2 cellular contexts compared by ENCODE assay signal in the genomic region with DNA sequence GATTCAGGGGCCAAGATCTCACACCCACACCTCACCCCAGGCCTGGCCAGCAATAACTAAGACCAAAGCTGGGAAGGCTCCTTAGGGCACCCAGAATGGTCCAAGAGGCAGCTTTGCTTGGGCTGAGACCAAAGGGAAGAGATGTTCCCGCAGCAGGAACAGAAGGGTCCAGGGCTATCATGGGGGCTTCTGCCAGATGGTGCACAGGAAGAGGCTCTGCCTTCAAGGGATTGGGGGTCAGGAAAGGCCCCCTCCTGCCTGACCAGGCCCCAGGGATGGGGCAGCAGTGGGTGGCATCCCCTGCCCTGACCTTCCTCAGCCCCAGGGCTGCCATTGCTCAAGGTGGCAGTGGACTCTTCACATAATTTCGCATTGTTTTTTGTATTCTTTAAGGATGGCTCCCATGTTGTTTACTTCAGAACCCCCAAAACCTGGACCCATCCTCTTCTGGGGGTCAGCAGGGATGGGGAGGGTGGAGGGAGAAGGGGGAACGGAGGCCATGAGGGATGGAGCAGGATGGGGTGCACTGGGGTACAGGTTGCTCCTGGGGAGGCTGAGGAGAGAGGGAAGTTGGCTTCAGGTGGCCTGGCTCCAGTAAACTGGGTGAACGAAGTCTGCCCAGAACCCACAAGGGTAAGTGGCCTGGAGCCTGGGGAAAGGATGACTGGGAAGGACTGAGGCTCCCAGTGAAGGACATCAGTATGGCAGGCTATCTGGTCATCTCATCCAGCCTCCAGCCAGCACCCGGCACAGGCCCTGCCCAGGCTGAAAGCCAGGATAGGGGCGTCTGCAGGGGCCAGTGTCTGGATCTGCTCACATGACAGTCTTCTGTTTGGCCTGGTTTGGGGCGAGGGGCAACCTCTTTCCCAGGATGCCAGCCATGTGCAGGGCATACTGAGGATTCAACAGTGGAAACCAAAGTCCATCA.
A peak's percentile ranks its signal among the peaks of the same experiment; 100 is the strongest.
TF ChIP-seq lines count a peak whose summit lies in the region.

No MANE protein-coding gene starts in this region.

TF ChIP-seq in IMR-90, 13 proteins besides CTCF, POLR2A, EP300 and RAD21:
- no peak for TF ChIP-seq RFX5 (IDR thresholded peaks at IDR 0.05; ENCODE audit: low read depth, low read length)
- TF ChIP-seq, protein P1, sequence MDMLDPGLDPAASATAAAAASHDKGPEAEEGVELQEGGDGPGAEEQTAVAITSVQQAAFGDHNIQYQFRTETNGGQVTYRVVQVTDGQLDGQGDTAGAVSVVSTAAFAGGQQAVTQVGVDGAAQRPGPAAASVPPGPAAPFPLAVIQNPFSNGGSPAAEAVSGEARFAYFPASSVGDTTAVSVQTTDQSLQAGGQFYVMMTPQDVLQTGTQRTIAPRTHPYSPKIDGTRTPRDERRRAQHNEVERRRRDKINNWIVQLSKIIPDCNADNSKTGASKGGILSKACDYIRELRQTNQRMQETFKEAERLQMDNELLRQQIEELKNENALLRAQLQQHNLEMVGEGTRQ (IDR thresholded peaks at IDR 0.05; ENCODE audit: low read depth, low read length) = no peak
- TF ChIP-seq MXI1 (IDR thresholded peaks at IDR 0.05; ENCODE audit: borderline replicate concordance, low read depth, low read length) = no peak
- TF ChIP-seq, protein P2, sequence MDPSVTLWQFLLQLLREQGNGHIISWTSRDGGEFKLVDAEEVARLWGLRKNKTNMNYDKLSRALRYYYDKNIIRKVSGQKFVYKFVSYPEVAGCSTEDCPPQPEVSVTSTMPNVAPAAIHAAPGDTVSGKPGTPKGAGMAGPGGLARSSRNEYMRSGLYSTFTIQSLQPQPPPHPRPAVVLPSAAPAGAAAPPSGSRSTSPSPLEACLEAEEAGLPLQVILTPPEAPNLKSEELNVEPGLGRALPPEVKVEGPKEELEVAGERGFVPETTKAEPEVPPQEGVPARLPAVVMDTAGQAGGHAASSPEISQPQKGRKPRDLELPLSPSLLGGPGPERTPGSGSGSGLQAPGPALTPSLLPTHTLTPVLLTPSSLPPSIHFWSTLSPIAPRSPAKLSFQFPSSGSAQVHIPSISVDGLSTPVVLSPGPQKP (IDR thresholded peaks at IDR 0.05; ENCODE audit: borderline replicate concordance, low read depth, low read length) = no peak
- no peak for TF ChIP-seq RCOR1 (IDR thresholded peaks at IDR 0.05; ENCODE audit: insufficient replicate concordance, low read length)
- no peak for TF ChIP-seq NFE2L2 (IDR thresholded peaks at IDR 0.05; ENCODE audit: low read depth, low read length)

TF ChIP-seq in GM12878, 131 proteins besides CTCF, POLR2A, EP300 and RAD21:
- TF ChIP-seq EGR1 (IDR thresholded peaks at IDR 0.05; ENCODE audit: borderline replicate concordance in 1 of 2, low read depth in 2 of 2, low read length in 2 of 2) (0 out of 3 replicates have a peak, but pooled peaks of 1 of the 2 experiments have one; percentile 34), ZNF217 (IDR thresholded peaks at IDR 0.05) (no peak), NR2F1 (conservative IDR thresholded peaks at IDR 0.05) (peak; percentile 7; the same call in 1 of the 2 replicates), POU2F2 (IDR thresholded peaks at IDR 0.05; ENCODE audit: borderline replicate concordance, low read depth, low read length) (0 out of 3 replicates have a peak, but pooled peaks have one; percentile 13), IKZF1 (conservative IDR thresholded peaks at IDR 0.05) (0 out of 2 replicates have a peak, but pooled peaks have one; percentile 36), GATAD2B (conservative IDR thresholded peaks at IDR 0.05; ENCODE audit: low read depth) (0 out of 2 replicates have a peak, but pooled peaks have one; percentile 11), HDAC6 (IDR thresholded peaks at IDR 0.05; ENCODE audit: unreplicated experiment) (peak; percentile 13)
- TF ChIP-seq, protein P3, sequence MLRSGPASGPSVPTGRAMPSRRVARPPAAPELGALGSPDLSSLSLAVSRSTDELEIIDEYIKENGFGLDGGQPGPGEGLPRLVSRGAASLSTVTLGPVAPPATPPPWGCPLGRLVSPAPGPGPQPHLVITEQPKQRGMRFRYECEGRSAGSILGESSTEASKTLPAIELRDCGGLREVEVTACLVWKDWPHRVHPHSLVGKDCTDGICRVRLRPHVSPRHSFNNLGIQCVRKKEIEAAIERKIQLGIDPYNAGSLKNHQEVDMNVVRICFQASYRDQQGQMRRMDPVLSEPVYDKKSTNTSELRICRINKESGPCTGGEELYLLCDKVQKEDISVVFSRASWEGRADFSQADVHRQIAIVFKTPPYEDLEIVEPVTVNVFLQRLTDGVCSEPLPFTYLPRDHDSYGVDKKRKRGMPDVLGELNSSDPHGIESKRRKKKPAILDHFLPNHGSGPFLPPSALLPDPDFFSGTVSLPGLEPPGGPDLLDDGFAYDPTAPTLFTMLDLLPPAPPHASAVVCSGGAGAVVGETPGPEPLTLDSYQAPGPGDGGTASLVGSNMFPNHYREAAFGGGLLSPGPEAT (IDR thresholded peaks at IDR 0.05; ENCODE audit: low read depth) = 0 out of 2 replicates have a peak, but pooled peaks have one; percentile 11
- TF ChIP-seq, protein P4, sequence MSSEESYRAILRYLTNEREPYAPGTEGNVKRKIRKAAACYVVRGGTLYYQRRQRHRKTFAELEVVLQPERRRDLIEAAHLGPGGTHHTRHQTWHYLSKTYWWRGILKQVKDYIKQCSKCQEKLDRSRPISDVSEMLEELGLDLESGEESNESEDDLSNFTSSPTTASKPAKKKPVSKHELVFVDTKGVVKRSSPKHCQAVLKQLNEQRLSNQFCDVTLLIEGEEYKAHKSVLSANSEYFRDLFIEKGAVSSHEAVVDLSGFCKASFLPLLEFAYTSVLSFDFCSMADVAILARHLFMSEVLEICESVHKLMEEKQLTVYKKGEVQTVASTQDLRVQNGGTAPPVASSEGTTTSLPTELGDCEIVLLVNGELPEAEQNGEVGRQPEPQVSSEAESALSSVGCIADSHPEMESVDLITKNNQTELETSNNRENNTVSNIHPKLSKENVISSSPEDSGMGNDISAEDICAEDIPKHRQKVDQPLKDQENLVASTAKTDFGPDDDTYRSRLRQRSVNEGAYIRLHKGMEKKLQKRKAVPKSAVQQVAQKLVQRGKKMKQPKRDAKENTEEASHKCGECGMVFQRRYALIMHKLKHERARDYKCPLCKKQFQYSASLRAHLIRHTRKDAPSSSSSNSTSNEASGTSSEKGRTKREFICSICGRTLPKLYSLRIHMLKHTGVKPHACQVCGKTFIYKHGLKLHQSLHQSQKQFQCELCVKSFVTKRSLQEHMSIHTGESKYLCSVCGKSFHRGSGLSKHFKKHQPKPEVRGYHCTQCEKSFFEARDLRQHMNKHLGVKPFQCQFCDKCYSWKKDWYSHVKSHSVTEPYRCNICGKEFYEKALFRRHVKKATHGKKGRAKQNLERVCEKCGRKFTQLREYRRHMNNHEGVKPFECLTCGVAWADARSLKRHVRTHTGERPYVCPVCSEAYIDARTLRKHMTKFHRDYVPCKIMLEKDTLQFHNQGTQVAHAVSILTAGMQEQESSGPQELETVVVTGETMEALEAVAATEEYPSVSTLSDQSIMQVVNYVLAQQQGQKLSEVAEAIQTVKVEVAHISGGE (CRISPR knock-in tag; IDR thresholded peaks at IDR 0.05) = peak; percentile 39; the same call in 1 of the 2 replicates
- TF ChIP-seq, protein P5, sequence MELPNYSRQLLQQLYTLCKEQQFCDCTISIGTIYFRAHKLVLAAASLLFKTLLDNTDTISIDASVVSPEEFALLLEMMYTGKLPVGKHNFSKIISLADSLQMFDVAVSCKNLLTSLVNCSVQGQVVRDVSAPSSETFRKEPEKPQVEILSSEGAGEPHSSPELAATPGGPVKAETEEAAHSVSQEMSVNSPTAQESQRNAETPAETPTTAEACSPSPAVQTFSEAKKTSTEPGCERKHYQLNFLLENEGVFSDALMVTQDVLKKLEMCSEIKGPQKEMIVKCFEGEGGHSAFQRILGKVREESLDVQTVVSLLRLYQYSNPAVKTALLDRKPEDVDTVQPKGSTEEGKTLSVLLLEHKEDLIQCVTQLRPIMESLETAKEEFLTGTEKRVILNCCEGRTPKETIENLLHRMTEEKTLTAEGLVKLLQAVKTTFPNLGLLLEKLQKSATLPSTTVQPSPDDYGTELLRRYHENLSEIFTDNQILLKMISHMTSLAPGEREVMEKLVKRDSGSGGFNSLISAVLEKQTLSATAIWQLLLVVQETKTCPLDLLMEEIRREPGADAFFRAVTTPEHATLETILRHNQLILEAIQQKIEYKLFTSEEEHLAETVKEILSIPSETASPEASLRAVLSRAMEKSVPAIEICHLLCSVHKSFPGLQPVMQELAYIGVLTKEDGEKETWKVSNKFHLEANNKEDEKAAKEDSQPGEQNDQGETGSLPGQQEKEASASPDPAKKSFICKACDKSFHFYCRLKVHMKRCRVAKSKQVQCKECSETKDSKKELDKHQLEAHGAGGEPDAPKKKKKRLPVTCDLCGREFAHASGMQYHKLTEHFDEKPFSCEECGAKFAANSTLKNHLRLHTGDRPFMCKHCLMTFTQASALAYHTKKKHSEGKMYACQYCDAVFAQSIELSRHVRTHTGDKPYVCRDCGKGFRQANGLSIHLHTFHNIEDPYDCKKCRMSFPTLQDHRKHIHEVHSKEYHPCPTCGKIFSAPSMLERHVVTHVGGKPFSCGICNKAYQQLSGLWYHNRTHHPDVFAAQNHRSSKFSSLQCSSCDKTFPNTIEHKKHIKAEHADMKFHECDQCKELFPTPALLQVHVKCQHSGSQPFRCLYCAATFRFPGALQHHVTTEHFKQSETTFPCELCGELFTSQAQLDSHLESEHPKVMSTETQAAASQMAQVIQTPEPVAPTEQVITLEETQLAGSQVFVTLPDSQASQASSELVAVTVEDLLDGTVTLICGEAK (IDR thresholded peaks at IDR 0.05; ENCODE audit: borderline replicate concordance) = 0 out of 2 replicates have a peak, but pooled peaks have one; percentile 57
- TF ChIP-seq, protein P6, sequence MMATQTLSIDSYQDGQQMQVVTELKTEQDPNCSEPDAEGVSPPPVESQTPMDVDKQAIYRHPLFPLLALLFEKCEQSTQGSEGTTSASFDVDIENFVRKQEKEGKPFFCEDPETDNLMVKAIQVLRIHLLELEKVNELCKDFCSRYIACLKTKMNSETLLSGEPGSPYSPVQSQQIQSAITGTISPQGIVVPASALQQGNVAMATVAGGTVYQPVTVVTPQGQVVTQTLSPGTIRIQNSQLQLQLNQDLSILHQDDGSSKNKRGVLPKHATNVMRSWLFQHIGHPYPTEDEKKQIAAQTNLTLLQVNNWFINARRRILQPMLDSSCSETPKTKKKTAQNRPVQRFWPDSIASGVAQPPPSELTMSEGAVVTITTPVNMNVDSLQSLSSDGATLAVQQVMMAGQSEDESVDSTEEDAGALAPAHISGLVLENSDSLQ (IDR thresholded peaks at IDR 0.05) = no peak
- TF ChIP-seq, protein P7, sequence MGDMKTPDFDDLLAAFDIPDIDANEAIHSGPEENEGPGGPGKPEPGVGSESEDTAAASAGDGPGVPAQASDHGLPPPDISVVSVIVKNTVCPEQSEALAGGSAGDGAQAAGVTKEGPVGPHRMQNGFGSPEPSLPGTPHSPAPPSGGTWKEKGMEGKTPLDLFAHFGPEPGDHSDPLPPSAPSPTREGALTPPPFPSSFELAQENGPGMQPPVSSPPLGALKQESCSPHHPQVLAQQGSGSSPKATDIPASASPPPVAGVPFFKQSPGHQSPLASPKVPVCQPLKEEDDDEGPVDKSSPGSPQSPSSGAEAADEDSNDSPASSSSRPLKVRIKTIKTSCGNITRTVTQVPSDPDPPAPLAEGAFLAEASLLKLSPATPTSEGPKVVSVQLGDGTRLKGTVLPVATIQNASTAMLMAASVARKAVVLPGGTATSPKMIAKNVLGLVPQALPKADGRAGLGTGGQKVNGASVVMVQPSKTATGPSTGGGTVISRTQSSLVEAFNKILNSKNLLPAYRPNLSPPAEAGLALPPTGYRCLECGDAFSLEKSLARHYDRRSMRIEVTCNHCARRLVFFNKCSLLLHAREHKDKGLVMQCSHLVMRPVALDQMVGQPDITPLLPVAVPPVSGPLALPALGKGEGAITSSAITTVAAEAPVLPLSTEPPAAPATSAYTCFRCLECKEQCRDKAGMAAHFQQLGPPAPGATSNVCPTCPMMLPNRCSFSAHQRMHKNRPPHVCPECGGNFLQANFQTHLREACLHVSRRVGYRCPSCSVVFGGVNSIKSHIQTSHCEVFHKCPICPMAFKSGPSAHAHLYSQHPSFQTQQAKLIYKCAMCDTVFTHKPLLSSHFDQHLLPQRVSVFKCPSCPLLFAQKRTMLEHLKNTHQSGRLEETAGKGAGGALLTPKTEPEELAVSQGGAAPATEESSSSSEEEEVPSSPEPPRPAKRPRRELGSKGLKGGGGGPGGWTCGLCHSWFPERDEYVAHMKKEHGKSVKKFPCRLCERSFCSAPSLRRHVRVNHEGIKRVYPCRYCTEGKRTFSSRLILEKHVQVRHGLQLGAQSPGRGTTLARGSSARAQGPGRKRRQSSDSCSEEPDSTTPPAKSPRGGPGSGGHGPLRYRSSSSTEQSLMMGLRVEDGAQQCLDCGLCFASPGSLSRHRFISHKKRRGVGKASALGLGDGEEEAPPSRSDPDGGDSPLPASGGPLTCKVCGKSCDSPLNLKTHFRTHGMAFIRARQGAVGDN (IDR thresholded peaks at IDR 0.05) = 0 out of 2 replicates have a peak, but pooled peaks have one; percentile 82
- TF ChIP-seq, protein P8, sequence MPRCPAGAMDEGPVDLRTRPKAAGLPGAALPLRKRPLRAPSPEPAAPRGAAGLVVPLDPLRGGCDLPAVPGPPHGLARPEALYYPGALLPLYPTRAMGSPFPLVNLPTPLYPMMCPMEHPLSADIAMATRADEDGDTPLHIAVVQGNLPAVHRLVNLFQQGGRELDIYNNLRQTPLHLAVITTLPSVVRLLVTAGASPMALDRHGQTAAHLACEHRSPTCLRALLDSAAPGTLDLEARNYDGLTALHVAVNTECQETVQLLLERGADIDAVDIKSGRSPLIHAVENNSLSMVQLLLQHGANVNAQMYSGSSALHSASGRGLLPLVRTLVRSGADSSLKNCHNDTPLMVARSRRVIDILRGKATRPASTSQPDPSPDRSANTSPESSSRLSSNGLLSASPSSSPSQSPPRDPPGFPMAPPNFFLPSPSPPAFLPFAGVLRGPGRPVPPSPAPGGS (IDR thresholded peaks at IDR 0.05; ENCODE audit: borderline replicate concordance, insufficient read depth, low read depth, low read length, poor library complexity, severe bottlenecking) = peak; percentile 31
- TF ChIP-seq, protein P9, sequence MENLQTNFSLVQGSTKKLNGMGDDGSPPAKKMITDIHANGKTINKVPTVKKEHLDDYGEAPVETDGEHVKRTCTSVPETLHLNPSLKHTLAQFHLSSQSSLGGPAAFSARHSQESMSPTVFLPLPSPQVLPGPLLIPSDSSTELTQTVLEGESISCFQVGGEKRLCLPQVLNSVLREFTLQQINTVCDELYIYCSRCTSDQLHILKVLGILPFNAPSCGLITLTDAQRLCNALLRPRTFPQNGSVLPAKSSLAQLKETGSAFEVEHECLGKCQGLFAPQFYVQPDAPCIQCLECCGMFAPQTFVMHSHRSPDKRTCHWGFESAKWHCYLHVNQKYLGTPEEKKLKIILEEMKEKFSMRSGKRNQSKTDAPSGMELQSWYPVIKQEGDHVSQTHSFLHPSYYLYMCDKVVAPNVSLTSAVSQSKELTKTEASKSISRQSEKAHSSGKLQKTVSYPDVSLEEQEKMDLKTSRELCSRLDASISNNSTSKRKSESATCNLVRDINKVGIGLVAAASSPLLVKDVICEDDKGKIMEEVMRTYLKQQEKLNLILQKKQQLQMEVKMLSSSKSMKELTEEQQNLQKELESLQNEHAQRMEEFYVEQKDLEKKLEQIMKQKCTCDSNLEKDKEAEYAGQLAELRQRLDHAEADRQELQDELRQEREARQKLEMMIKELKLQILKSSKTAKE (IDR thresholded peaks at IDR 0.05; ENCODE audit: low read depth, poor library complexity, severe bottlenecking) = no peak
- TF ChIP-seq, protein P10, sequence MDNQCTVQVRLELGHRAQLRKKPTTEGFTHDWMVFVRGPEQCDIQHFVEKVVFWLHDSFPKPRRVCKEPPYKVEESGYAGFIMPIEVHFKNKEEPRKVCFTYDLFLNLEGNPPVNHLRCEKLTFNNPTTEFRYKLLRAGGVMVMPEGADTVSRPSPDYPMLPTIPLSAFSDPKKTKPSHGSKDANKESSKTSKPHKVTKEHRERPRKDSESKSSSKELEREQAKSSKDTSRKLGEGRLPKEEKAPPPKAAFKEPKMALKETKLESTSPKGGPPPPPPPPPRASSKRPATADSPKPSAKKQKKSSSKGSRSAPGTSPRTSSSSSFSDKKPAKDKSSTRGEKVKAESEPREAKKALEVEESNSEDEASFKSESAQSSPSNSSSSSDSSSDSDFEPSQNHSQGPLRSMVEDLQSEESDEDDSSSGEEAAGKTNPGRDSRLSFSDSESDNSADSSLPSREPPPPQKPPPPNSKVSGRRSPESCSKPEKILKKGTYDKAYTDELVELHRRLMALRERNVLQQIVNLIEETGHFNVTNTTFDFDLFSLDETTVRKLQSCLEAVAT (IDR thresholded peaks at IDR 0.05) = peak; percentile 1; the same call in 1 of the 2 replicates
